ENCODE assay signal across 13 cellular contexts in the genomic region with DNA sequence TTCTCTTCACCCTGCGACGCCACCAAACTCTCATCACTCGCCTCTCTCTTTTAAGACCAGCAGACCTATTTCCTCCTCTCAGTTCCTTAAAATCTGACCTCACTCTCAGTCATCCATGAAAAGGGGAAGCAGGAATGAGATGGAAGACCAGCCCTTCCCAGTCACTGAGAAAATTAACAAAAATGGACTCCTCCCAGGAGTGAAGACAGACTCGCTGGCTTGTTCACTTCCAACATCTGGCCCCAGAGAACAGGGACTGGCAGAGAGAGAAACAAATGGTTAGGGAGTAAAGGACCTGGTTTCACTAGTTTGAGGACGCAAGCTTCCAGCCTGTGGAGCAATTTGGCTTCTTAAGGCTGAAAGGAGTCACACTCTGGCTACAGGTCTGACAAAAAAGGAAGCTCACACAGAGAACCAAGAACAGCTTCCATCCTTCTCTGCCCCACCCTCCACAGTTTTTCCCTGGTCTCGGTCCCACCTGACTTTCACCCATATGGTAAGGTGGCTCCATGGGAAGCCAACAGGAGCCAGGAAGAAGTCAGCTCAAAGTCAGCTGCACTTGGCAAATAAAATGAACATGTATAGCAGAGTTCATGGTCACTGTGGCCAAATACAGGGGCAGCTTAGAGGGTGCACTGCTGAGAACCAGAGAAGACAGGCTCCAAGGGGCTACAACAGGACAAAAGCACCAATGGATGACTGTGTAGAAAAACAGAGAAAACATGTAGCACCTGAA. TPM values are rescaled to one million over a fixed set of nuclear protein-coding genes. Genes with fewer than 3 reads are reported as not detected.
DNase-seq lines count a peak whose midpoint lies in the region; ATAC-seq, FAIRE-seq and TF ChIP-seq lines count a peak whose summit lies in the region.
"Had no signal": no experiment of that assay in that cellular context is flagged by ENCODE, and none has a peak within 500 bp of the region (broad histone marks: within the 10 kb centered on the region; RNA-seq: fewer than 3 reads in every experiment).

No MANE protein-coding gene starts in this region.

- H3K4me3 ChIP-seq in GM23338 (no peak overlapping the region), thymus (ENCODE audit: low read length) (no peak overlapping the region)

- TF ChIP-seq CTCF in GM23338 (conservative IDR thresholded peaks at IDR 0.05; ENCODE audit: low read depth in 2 of 2) (no peak), chondrocyte (IDR thresholded peaks at IDR 0.05) (no peak)

- H3K9me3 Mint-ChIP-seq in GM23338: no peaks in the 10 kb centered on the region
- no peaks in the 10 kb centered on the region for H3K9me3 Mint-ChIP-seq in chondrocyte (ENCODE audit: low read depth)
- H3K9me3 Mint-ChIP-seq: natural killer cell had no signal

- H3K4me3 Mint-ChIP-seq in GM23338: no peak overlapping the region; the same call in 2 of the 3 replicates
- no peak overlapping the region for H3K4me3 Mint-ChIP-seq in chondrocyte (ENCODE audit: unreplicated experiment)
- H3K4me3 Mint-ChIP-seq: natural killer cell had no signal

- H3K4me1 ChIP-seq in GM23338 (ENCODE audit: insufficient read depth): peaks cover 56% of the 10 kb centered on the region
- H3K4me1 ChIP-seq in thymus (ENCODE audit: control insufficient read depth, insufficient read depth, low read length): peaks cover 4% of the 10 kb centered on the region

- H3K36me3 Mint-ChIP-seq in GM23338 (ENCODE audit: low read depth) (peaks cover 56% of the 10 kb centered on the region), chondrocyte (ENCODE audit: low read depth) (peaks cover 20% of the 10 kb centered on the region)
- H3K36me3 Mint-ChIP-seq: natural killer cell had no signal

- no peaks in the 10 kb centered on the region for H3K9me2 ChIP-seq in GM23338 (ENCODE audit: insufficient read depth)

- H3K27me3 Mint-ChIP-seq in GM23338 (ENCODE audit: insufficient read depth, low read depth, poor library complexity) (peaks cover 11% of the 10 kb centered on the region), chondrocyte (ENCODE audit: low read depth) (no peaks in the 10 kb centered on the region)

- 0 out of 2 replicates have a peak, but pooled peaks cover 2% of the 10 kb centered on the region for H4K20me1 ChIP-seq in GM23338 (replicated peaks; ENCODE audit: insufficient read depth)

- H3K4me2 ChIP-seq in GM23338: no peak overlapping the region

- no peak overlapping the region for H2AFZ ChIP-seq in GM23338

- H3K27me3 ChIP-seq in GM23338 (ENCODE audit: insufficient read depth) (no peaks in the 10 kb centered on the region), thymus (ENCODE audit: control insufficient read depth, insufficient read depth) (no peaks in the 10 kb centered on the region)

- H3K4me1 Mint-ChIP-seq in GM23338 (peaks cover 68% of the 10 kb centered on the region), chondrocyte (ENCODE audit: low read depth) (peaks cover 81% of the 10 kb centered on the region)

- DNase-seq in GM23338 (ENCODE audit: low spot score): no peak
- DNase-seq in chondrocyte (ENCODE audit: low spot score): no peak
- peak; percentile 68 for DNase-seq in medulla oblongata (ENCODE audit: extremely low spot score)
- no peak for DNase-seq in hepatic stellate cell (ENCODE audit: low spot score)
- no peak for DNase-seq in frontal cortex (ENCODE audit: low spot score in 2 of 2)
- DNase-seq in T1000 (lab: John Stamatoyannopoulos, UW): no peak
- DNase-seq: effector CD8-positive, alpha-beta T cell; natural killer cell; NCI-H1436 treated with DMSO at 0.1 percent for 48 hours; OCI-M1; T-helper 9 cell had no signal

- WGBS in thymus: 81% methylated on average over 6 of the region's 6 CpGs

- H3K79me2 ChIP-seq in GM23338 (replicated peaks; ENCODE audit: insufficient read depth): peaks cover 32% of the 10 kb centered on the region

- peak overlapping the region; percentile 35 for H3K27ac ChIP-seq in GM23338 (ENCODE audit: low read depth)
- H3K27ac ChIP-seq in thymus (ENCODE audit: low read depth): peak overlapping the region; percentile 26

- no peaks in the 10 kb centered on the region for H3K9me3 ChIP-seq in thymus (ENCODE audit: control insufficient read depth)

- H3F3A ChIP-seq in GM23338 (replicated peaks; ENCODE audit: low read depth): peaks cover 15% of the 10 kb centered on the region

- H3K36me3 ChIP-seq in GM23338 (ENCODE audit: insufficient read depth) (peaks cover 8% of the 10 kb centered on the region; the same call in 1 of the 2 replicates), thymus (ENCODE audit: control insufficient read depth, insufficient read depth) (no peaks in the 10 kb centered on the region)

- ATAC-seq in GM23338: no peak
- ATAC-seq in HG03039 (IDR thresholded peaks at IDR 0.05; ENCODE audit: unreplicated experiment): no peak
- ATAC-seq: natural killer cell had no signal

- 0 out of 2 replicates have a peak overlapping the region, but pooled peaks have one; percentile 2 for H3K27ac Mint-ChIP-seq in GM23338
- H3K27ac Mint-ChIP-seq in chondrocyte (ENCODE audit: unreplicated experiment): peak overlapping the region; percentile 14
- H3K27ac Mint-ChIP-seq: natural killer cell had no signal

- FAIRE-seq in frontal cortex (lab: Jason Lieb, UNC): no peak

TF ChIP-seq in GM23338, 12 proteins besides CTCF, POLR2A, EP300 and RAD21 (continues in another document):
- no peak for TF ChIP-seq ZNF462 (CRISPR knock-in tag; IDR thresholded peaks at IDR 0.05)
- TF ChIP-seq ZNF331 (CRISPR knock-in tag; IDR thresholded peaks at IDR 0.05; ENCODE audit: low read depth): no peak

RNA-seq across cellular contexts. Expression of gene ITGB5, which starts 57.2 kb away (rescaled TPM):
- 242 and 269 TPM in 2 replicates for total RNA-seq in GM23338 (2014; rRNA removed; shearing (Covaris generic))
- polyA plus RNA-seq in GM23338 (2016; fragmentation: Nextera tagmentation; extraction: Ambion mirVana): 63.6 and 68.2 TPM in 2 replicates
- total RNA-seq in chondrocyte: 498 to 625 TPM (median 501 TPM) in 3 replicates
- 16.9 TPM for polyA plus RNA-seq in thymus
- 20.4 TPM for total RNA-seq in frontal cortex

Comparison
In these comparisons a context has a peak if more than half of its experiments do, and no peak if none do; other contexts are left out.
1. RNA of gene ITGB5, which starts 57.2 kb away (total RNA-seq): 498 to 625 TPM in chondrocyte and 242 to 269 TPM in GM23338; 20.4 TPM in frontal cortex (single experiment); every median in the first group is over 10 times any median in the second.